Comparison of ENCODE assay signal across 20 cellular contexts in the genomic region with DNA sequence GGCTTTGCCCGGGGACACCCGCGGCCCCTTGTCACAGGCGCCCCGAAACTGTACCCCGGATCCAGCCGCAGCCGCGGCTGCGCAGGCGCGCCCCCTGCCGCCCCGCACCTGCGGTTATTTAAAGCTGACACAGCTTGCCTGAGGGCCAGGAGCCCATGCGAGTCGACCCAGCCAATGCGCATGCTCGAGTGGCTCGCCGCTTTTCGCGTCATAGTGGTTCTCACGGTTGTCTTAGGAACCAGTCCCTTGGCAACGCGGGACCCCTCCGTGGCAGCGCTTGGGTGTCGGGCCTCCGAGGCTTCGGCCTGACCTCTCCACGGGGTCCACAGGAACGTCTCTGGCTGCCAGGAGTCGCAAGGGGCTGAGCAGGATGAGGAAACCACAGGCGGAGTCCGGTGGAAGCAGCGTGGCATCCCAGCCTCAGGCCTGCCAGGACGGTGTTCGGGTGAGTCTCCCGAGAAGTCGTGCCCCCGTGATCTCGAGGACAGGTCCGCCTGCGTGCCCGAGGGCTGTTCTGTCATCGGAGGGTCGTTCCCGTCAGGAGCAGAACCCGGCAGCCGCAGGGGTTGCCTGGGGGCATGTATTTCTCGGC.
"Had no signal": no experiment of that assay in that cellular context is flagged by ENCODE, and none has a peak within 500 bp of the region (broad histone marks: within the 10 kb centered on the region; RNA-seq: fewer than 3 reads in every experiment).

No MANE protein-coding gene starts in this region.

- H3K36me3 ChIP-seq: pancreas, prostate gland, thyroid gland, upper lobe of left lung, uterus had no signal

- H3K27me3 ChIP-seq: foreskin keratinocyte, pancreas, thyroid gland, upper lobe of left lung, uterus had no signal

- DNase-seq: effector CD4-positive, alpha-beta T cell; endodermal cell; erythroblast; foreskin keratinocyte; head of caudate nucleus; hippocampal formation; left colon; mesendoderm; naive B cell; occipital lobe; stimulated activated CD4-positive, alpha-beta T cell treated with anti-CD3 and anti-CD28 coated beads, Interleukin-2, amount 100 ng/mL, for 24 hours; stimulated activated CD4-positive, alpha-beta T cell treated with anti-CD3 and anti-CD28 coated beads, Interleukin-4, amount 100 ng/mL, for 4 hours; stimulated activated naive CD4-positive, alpha-beta T cell treated with Interleukin-2 at 50 U/mL for 16 hours; thyroid gland; uterus had no signal

- H3K27ac ChIP-seq: coronary artery, foreskin keratinocyte, pancreas, prostate gland, thyroid gland, upper lobe of left lung, uterus had no signal

- H3K4me1 ChIP-seq: foreskin keratinocyte, pancreas, prostate gland, thyroid gland, upper lobe of left lung, uterus had no signal

- H3K4me3 ChIP-seq: coronary artery, pancreas, prostate gland, thyroid gland, upper lobe of left lung, uterus had no signal

- ATAC-seq: foreskin keratinocyte, left colon, pancreas, sciatic nerve had no signal

- H3K9me3 ChIP-seq: pancreas, prostate gland, thyroid gland, uterus had no signal
